Comparison of ENCODE assay signal across 1 cellular context in the genomic region with DNA sequence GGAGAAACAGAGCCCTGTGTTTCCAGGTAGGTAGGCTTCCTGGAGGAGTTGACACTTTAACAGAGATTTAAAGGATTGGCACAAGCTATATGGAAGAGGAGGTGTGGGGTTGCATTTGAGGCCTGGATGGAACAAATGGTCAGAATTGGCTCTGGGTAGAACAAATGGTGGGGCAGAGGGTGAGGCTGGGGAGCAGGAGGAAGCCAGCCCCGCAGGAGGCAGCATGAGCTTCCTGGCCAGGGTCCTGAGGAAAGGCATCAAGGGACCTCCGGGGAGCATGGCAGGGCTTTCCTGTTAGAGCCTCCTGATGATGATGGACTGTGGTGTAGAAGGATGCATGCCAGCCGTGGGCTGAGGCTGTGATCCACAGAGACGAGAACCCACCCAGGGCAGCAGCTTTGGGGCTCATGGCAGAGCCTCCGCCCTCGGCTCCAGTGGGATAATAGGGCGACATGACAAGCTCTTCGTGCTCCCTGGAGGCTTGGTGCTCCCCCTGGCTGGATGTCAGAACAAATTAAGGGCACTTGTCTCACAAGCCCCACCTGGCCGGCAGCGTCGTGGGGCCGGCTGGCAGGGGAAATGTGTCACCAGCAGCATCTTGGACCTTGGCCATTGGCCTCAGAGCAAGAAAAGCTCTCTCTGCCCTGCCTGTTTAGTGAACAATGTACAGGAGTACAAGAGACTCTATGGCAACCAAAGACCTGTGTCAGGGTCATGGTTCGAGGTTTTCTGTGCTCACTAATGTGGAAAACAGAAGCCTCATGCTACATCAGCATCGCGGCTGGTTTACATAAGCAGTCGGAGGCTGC.
TF ChIP-seq lines count a peak whose summit lies in the region.

No MANE protein-coding gene starts in this region.

TF ChIP-seq in HepG2, 621 proteins besides CTCF, POLR2A, EP300 and RAD21 (continued from another document):
- TF ChIP-seq, protein P1, sequence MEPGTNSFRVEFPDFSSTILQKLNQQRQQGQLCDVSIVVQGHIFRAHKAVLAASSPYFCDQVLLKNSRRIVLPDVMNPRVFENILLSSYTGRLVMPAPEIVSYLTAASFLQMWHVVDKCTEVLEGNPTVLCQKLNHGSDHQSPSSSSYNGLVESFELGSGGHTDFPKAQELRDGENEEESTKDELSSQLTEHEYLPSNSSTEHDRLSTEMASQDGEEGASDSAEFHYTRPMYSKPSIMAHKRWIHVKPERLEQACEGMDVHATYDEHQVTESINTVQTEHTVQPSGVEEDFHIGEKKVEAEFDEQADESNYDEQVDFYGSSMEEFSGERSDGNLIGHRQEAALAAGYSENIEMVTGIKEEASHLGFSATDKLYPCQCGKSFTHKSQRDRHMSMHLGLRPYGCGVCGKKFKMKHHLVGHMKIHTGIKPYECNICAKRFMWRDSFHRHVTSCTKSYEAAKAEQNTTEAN (CRISPR knock-in tag; conservative IDR thresholded peaks at IDR 0.05) = 0 out of 2 replicates have a peak, but pooled peaks have one; percentile 45
- TF ChIP-seq, protein P2, sequence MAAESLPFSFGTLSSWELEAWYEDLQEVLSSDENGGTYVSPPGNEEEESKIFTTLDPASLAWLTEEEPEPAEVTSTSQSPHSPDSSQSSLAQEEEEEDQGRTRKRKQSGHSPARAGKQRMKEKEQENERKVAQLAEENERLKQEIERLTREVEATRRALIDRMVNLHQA (CRISPR knock-in tag; IDR thresholded peaks at IDR 0.05) = no peak
- TF ChIP-seq SOX5 (CRISPR knock-in tag; IDR thresholded peaks at IDR 0.05; ENCODE audit: borderline replicate concordance) = peak; percentile 25; the same call in 1 of the 2 replicates
- TF ChIP-seq ZNF12 (CRISPR knock-in tag; IDR thresholded peaks at IDR 0.05) = no peak
- TF ChIP-seq, protein P3, sequence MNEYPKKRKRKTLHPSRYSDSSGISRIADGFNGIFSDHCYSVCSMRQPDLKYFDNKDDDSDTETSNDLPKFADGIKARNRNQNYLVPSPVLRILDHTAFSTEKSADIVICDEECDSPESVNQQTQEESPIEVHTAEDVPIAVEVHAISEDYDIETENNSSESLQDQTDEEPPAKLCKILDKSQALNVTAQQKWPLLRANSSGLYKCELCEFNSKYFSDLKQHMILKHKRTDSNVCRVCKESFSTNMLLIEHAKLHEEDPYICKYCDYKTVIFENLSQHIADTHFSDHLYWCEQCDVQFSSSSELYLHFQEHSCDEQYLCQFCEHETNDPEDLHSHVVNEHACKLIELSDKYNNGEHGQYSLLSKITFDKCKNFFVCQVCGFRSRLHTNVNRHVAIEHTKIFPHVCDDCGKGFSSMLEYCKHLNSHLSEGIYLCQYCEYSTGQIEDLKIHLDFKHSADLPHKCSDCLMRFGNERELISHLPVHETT (CRISPR knock-in tag; conservative IDR thresholded peaks at IDR 0.05) = no peak
- no peak for TF ChIP-seq ZNF557 (CRISPR knock-in tag; IDR thresholded peaks at IDR 0.05)
- no peak for TF ChIP-seq SRSF1 (optimal IDR thresholded peaks at IDR 0.05; ENCODE audit: low read depth, low read length)
- TF ChIP-seq, protein P4, sequence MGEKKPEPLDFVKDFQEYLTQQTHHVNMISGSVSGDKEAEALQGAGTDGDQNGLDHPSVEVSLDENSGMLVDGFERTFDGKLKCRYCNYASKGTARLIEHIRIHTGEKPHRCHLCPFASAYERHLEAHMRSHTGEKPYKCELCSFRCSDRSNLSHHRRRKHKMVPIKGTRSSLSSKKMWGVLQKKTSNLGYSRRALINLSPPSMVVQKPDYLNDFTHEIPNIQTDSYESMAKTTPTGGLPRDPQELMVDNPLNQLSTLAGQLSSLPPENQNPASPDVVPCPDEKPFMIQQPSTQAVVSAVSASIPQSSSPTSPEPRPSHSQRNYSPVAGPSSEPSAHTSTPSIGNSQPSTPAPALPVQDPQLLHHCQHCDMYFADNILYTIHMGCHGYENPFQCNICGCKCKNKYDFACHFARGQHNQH (CRISPR knock-in tag; IDR thresholded peaks at IDR 0.05) = 0 out of 2 replicates have a peak, but pooled peaks have one; percentile 29
- TF ChIP-seq KAT2B (IDR thresholded peaks at IDR 0.05; ENCODE audit: borderline replicate concordance, low read depth, low read length) = no peak
